ENCODE assay signal across 13 cellular contexts in the genomic region with DNA sequence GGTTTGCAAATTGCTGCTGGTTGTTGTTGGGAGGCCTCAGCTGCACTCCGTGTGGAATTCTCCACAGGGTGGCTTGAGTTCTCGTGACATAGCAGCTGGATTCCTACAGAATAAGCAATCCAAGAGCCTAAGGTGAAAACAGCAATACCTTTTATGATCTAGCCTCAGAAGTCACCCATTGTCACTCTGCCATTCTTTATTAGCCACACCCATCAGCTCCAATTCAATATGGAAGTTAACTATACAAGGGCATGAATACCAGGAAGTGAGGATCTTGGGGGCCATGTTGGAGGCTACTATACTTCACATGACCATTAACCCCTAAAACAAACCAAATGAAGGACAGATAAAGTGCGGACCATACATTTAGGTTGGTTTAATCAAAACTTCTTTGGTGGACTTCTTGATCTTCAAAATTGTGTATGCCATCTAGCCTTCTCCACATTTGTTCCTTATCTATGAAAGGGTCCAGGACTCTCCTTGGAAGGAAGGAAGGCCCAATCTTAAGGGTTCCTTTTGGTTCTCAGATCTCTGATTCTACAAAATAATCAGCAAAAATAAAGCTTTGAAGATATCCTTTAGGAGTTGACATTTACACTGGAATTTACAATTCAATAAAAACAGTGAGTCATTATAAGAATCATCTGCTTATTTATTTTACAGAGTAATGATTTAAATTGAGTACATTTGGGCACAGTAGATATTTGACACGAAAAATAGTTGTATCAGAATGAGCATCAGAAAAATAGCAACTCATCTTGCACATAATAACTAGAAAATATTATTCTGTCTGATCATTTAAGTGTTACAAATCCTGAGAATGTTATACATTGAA. TPM values are rescaled to one million over a fixed set of nuclear protein-coding genes. Genes with fewer than 3 reads are reported as not detected.
DNase-seq lines count a peak whose midpoint lies in the region; ATAC-seq, FAIRE-seq and TF ChIP-seq lines count a peak whose summit lies in the region.
"Had no signal": no experiment of that assay in that cellular context is flagged by ENCODE, and none has a peak within 500 bp of the region (broad histone marks: within the 10 kb centered on the region; RNA-seq: fewer than 3 reads in every experiment).

No MANE protein-coding gene starts in this region.

- H3K27ac ChIP-seq in adipose tissue (ENCODE audit: low read depth, low read length) = peak overlapping the region; percentile 49
- H3K27ac ChIP-seq in gastroesophageal sphincter = peak overlapping the region; percentile 11 to 73 (median 62)
- peak overlapping the region; percentile 68 for H3K27ac ChIP-seq in small intestine (ENCODE audit: low read depth in 1 of 2, low read length in 1 of 2)
- H3K27ac ChIP-seq: HL-60 had no signal

- DNase-seq in small intestine = no peak
- no peak for DNase-seq in NCI-H748 (lab: John Stamatoyannopoulos, UW; ENCODE audit: unreplicated experiment)
- no peak for DNase-seq in NK-92 treated with Interleukin-12 subunit alpha and Interleukin-12 subunit beta, amount 100 ng/mL, for 24 hours (lab: John Stamatoyannopoulos, UW)
- DNase-seq in left colon = no peak
- DNase-seq: Calu3, immature natural killer cell, NCI-H1092 treated with DMSO at 0.1 percent for 48 hours, T-helper 17 cell had no signal

- 69 to 92% (median 82%) methylated on average over 4 of the region's 4 CpGs for WGBS in adipose tissue, 3 donors
- WGBS in gastroesophageal sphincter (ENCODE audit: low coverage in 1 of 2), 2 donors = 93 to 100% methylated on average over 1 to 2 of the region's 4 CpGs
- 88 to 97% (median 95%) methylated on average over 4 of the region's 4 CpGs for WGBS in small intestine, 3 donors

- TF ChIP-seq EP300 in gastroesophageal sphincter (IDR thresholded peaks at IDR 0.05) = no peak

- FAIRE-seq in G401.6 (lab: Jason Lieb, UNC) (peak; percentile 21), small intestine (lab: Jason Lieb, UNC) (no peak)

- peaks cover 0 to 36% of the 10 kb centered on the region in 2 donors for H3K36me3 ChIP-seq in gastroesophageal sphincter
- H3K36me3 ChIP-seq in small intestine (ENCODE audit: control insufficient read depth in 2 of 2, insufficient read depth in 2 of 2, low read length in 2 of 2) = peaks cover 2 to 12% of the 10 kb centered on the region in 2 donors

- H3K27me3 ChIP-seq in gastroesophageal sphincter (no peaks in the 10 kb centered on the region), small intestine (ENCODE audit: control insufficient read depth in 2 of 2, insufficient read depth in 2 of 2, low read length in 2 of 2) (no peaks in the 10 kb centered on the region)

- no peak for TF ChIP-seq CTCF in gastroesophageal sphincter (IDR thresholded peaks at IDR 0.05)

- TF ChIP-seq POLR2A in gastroesophageal sphincter (IDR thresholded peaks at IDR 0.05) = no peak

- no peak for ATAC-seq in gastroesophageal sphincter
- ATAC-seq in HG03521 (IDR thresholded peaks at IDR 0.05; ENCODE audit: unreplicated experiment) = no peak
- ATAC-seq in left colon = no peak
- ATAC-seq: T-helper 17 cell had no signal

- peaks cover 0 to 35% (median 0%) of the 10 kb centered on the region in 3 donors for H3K4me1 ChIP-seq in gastroesophageal sphincter
- peaks cover 0 to 3% of the 10 kb centered on the region in 2 donors for H3K4me1 ChIP-seq in small intestine (ENCODE audit: control insufficient read depth in 2 of 2, insufficient read depth in 1 of 2, low read depth in 1 of 2, low read length in 1 of 2)

- intact Hi-C loops in left colon (cut with DNase I, micrococcal nuclease) = no loop called here

- H3K9me3 ChIP-seq in gastroesophageal sphincter (no peaks in the 10 kb centered on the region), small intestine (ENCODE audit: control insufficient read depth, low read depth) (no peaks in the 10 kb centered on the region)

- H3K4me3 ChIP-seq in gastroesophageal sphincter (no peak overlapping the region), small intestine (ENCODE audit: low read depth in 1 of 2, low read length in 2 of 2) (no peak overlapping the region)

RNA-seq across cellular contexts. Expression of gene CIAO2A, which starts 21.5 kb away (rescaled TPM):
- 10 to 100 TPM; 39.2 to 58.8 (median 44.8) TPM for polyA plus RNA-seq in adipose tissue
- 10 to 100 TPM; 11.7 to 34.0 (median 27.8) TPM for total RNA-seq in gastroesophageal sphincter
- 100 to 1,000 TPM; 136 to 259 (median 206) TPM for polyA plus RNA-seq in small intestine
- 100 to 1,000 TPM in 1 of 2 donors, 10 to 100 TPM in 1; 86.5 to 106 TPM for total RNA-seq in left colon

RNA-seq across cellular contexts. Expression of gene SNX1, which starts 23.6 kb away (rescaled TPM):
- 10 to 100 TPM; 35.6 to 99.9 (median 93.2) TPM for polyA plus RNA-seq in adipose tissue
- 100 to 1,000 TPM in 1 of 4 donors, 10 to 100 TPM in 3; 67.9 to 103 (median 87.8) TPM for total RNA-seq in gastroesophageal sphincter
- 10 to 100 TPM; 56.5 to 95.7 (median 58.7) TPM for polyA plus RNA-seq in small intestine
- total RNA-seq in left colon = 100 to 1,000 TPM; 103 to 110 TPM

RNA-seq across cellular contexts. Expression of gene DAPK2, which starts 25.9 kb away (rescaled TPM):
- polyA plus RNA-seq in adipose tissue (10 to 100 TPM in 1 of 3 donors, 1 to 10 TPM in 2; 3.8 to 29.7 (median 9.8) TPM), small intestine (10 to 100 TPM; 11.6 to 91.6 (median 83.4) TPM)
- total RNA-seq in gastroesophageal sphincter (1 to 10 TPM; 2.0 to 9.5 (median 6.4) TPM), left colon (10 to 100 TPM; 48.8 to 58.3 TPM)

Comparison
In these comparisons a context has a peak if more than half of its experiments do, and no peak if none do; other contexts are left out.
1. RNA of gene DAPK2, which starts 25.9 kb away (total RNA-seq): 48.8 to 58.3 TPM in left colon; 2.0 to 9.5 TPM in gastroesophageal sphincter; every median in the first group is over 4 times any median in the second.
2. Peak in every context shown above with its lines, with median percentiles within 50 percentile points of each other: H3K27ac ChIP-seq.